ENCODE assay signal across 8 cellular contexts in genomic region chr10:22003111-22003963, GRCh38. TPM values are rescaled to one million over a fixed set of nuclear protein-coding genes. Genes with fewer than 3 reads are reported as not detected.
DNase-seq lines count a peak whose midpoint lies in the region; ATAC-seq, FAIRE-seq and TF ChIP-seq lines count a peak whose summit lies in the region.

TSS of gene DNAJC1 (minus strand) at chr10:22003730. CDS start at chr10:22003434, 296 bp downstream.

- peak within 1 kb of the TSS; percentile 95 for H3K27ac Mint-ChIP-seq in activated CD4-positive, alpha-beta T cell treated with anti-CD3 and anti-CD28 coated beads for 36 hours

- ATAC-seq in HG03457 (IDR thresholded peaks at IDR 0.05; ENCODE audit: unreplicated experiment) = peak; percentile 93
- ATAC-seq in activated CD4-positive, alpha-beta T cell treated with anti-CD3 and anti-CD28 coated beads for 36 hours = peak; percentile 93

- TF ChIP-seq CTCF in BE2C (IDR thresholded peaks at IDR 0.05; ENCODE audit: low read depth, low read length) (no peak), choroid plexus epithelial cell (conservative IDR thresholded peaks at IDR 0.05; ENCODE audit: low read depth, low read length) (no peak)

- H3K36me3 ChIP-seq in BE2C = no peaks in the 10 kb centered on the region

- H3K9me3 ChIP-seq in BE2C = no peaks in the 10 kb centered on the region

- H3K27me3 Mint-ChIP-seq in activated CD4-positive, alpha-beta T cell treated with anti-CD3 and anti-CD28 coated beads for 36 hours = no peaks in the 10 kb centered on the region

- H3K27me3 ChIP-seq in BE2C = no peaks in the 10 kb centered on the region

- CTCF ChIA-PET in activated CD4-positive, alpha-beta T cell treated with anti-CD3 and anti-CD28 coated beads for 36 hours (lab: Charles Lee) = interaction anchor here (0.6 to 2.3 kb wide), 14 partner anchors 9 to 761 kb away, joined by 3 to 9 read pairs (median 4); no protein-coding TSS in a partner anchor

- peak within 1 kb of the TSS; percentile 94 for H3K4me3 Mint-ChIP-seq in activated CD4-positive, alpha-beta T cell treated with anti-CD3 and anti-CD28 coated beads for 36 hours

- peaks cover 29% of the 10 kb centered on the region for H3K4me1 Mint-ChIP-seq in activated CD4-positive, alpha-beta T cell treated with anti-CD3 and anti-CD28 coated beads for 36 hours

- POLR2A ChIA-PET in activated CD4-positive, alpha-beta T cell treated with anti-CD3 and anti-CD28 coated beads for 36 hours (lab: Charles Lee) = interaction anchor here (1.1 to 1.3 kb wide), 2 partner anchors 10 to 337 kb away, joined by 3 to 5 read pairs; no protein-coding TSS in a partner anchor

- intact Hi-C loops in activated CD4-positive, alpha-beta T cell treated with anti-CD3 and anti-CD28 coated beads for 36 hours (cut with DNase I, micrococcal nuclease) = loop anchor here (1.0 to 10.0 kb wide), 21 partner anchors 225 to 1436 kb away; partner anchors contain the start of genes COMMD3 (in 2 of the 2), PIP4K2A (in 2 of the 2), MLLT10 (in 1 of the 2) and MSRB2 (in 1 of the 2)

- peaks cover 3% of the 10 kb centered on the region for H3K36me3 Mint-ChIP-seq in activated CD4-positive, alpha-beta T cell treated with anti-CD3 and anti-CD28 coated beads for 36 hours (ENCODE audit: low read depth)

- DNase-seq in BE2C = peak; percentile 98
- DNase-seq in GM19239 (ENCODE audit: insufficient read length, low spot score) = peak; percentile 74
- DNase-seq in NCI-H524 (lab: John Stamatoyannopoulos, UW) = peak; percentile 79 to 90
- DNase-seq in activated CD4-positive, alpha-beta T cell treated with anti-CD3 and anti-CD28 coated beads for 36 hours = peak; percentile 99
- DNase-seq in choroid plexus epithelial cell (ENCODE audit: low read depth) = peak; percentile 96
- peak; percentile 82 for DNase-seq in kidney glomerular epithelial cell (lab: John Stamatoyannopoulos, UW)
- DNase-seq in stimulated activated CD4-positive, alpha-beta T cell treated with anti-CD3 and anti-CD28 coated beads, Interleukin-1b, Interleukin-23, amount 100 ng/mL, for 1 hour (ENCODE audit: low read depth in 2 of 2) = peak; percentile 95 to 99

- peaks cover 4% of the 10 kb centered on the region for H3K9me3 Mint-ChIP-seq in activated CD4-positive, alpha-beta T cell treated with anti-CD3 and anti-CD28 coated beads for 36 hours (ENCODE audit: low read depth)

- H3K4me1 ChIP-seq in BE2C = no peaks in the 10 kb centered on the region; the same call in 1 of the 2 replicates

- H3K4me3 ChIP-seq in BE2C (ENCODE audit: low read depth, low read length) = peak within 1 kb of the TSS; percentile 89
- peak within 1 kb of the TSS; percentile 86 for H3K4me3 ChIP-seq in choroid plexus epithelial cell (ENCODE audit: low read depth, low read length)

- peak; percentile 99 for FAIRE-seq in GM19239 (lab: Jason Lieb, UNC)

RNA-seq across cellular contexts. Expression of gene DNAJC1, which starts in this region (rescaled TPM):
- polyA plus RNA-seq in BE2C (2012; ENCODE audit: insufficient read depth, insufficient read length, low read depth) = 21.5 TPM
- 10 to 100 TPM; 20.6 to 28.1 TPM for total RNA-seq in activated CD4-positive, alpha-beta T cell treated with anti-CD3 and anti-CD28 coated beads for 36 hours

Comparison
In these comparisons a context has a peak if more than half of its experiments do, and no peak if none do; other contexts are left out.
1. Peak in every context shown above with its lines: DNase-seq, ATAC-seq and H3K4me3 ChIP-seq.